17 cellular contexts compared by ENCODE assay signal in genomic region chr2:42340045-42340937, GRCh38. TPM values are rescaled to one million over a fixed set of nuclear protein-coding genes. Genes with fewer than 3 reads are reported as not detected.
DNase-seq lines count a peak whose midpoint lies in the region; ATAC-seq, FAIRE-seq and TF ChIP-seq lines count a peak whose summit lies in the region.
"Had no signal": no experiment of that assay in that cellular context is flagged by ENCODE, and none has a peak within 500 bp of the region (broad histone marks: within the 10 kb centered on the region; RNA-seq: fewer than 3 reads in every experiment).

No MANE protein-coding gene starts in this region.

- peaks cover 43% of the 10 kb centered on the region for H3K36me3 Mint-ChIP-seq in activated T-helper 1 cell treated with anti-CD3 and anti-CD28 coated beads, Interleukin-12 subunit alpha, Interleukin-12 subunit beta, Interleukin-2, Interleukin-4 antibody, amounts not matched to agents 30 ng/mL and 10 ng/mL and 1 ng/mL, durations not matched to agents 14 hours and 24 hours and 36 hours (ENCODE audit: low read depth)
- H3K36me3 Mint-ChIP-seq in naive thymus-derived CD4-positive, alpha-beta T cell, result peaks cover 31 to 71% (median 54%) of the 10 kb centered on the region in 5 donors

- no peak overlapping the region for H3K9ac ChIP-seq in HepG2 (ENCODE audit: insufficient read depth, low read depth, low read length)

- no peaks in the 10 kb centered on the region for H3K9me3 Mint-ChIP-seq in activated T-helper 1 cell treated with anti-CD3 and anti-CD28 coated beads, Interleukin-12 subunit alpha, Interleukin-12 subunit beta, Interleukin-2, Interleukin-4 antibody, amounts not matched to agents 30 ng/mL and 10 ng/mL and 1 ng/mL, durations not matched to agents 14 hours and 24 hours and 36 hours
- peaks cover 0 to 40% (median 10%) of the 10 kb centered on the region in 11 donors for H3K9me3 Mint-ChIP-seq in naive thymus-derived CD4-positive, alpha-beta T cell

- H3K4me1 ChIP-seq in HepG2 (ENCODE audit: insufficient read depth, low read length), result peaks cover 30% of the 10 kb centered on the region
- H3K4me1 ChIP-seq in right lobe of liver, result peaks cover 0 to 15% (median 2%) of the 10 kb centered on the region in 4 donors
- no peaks in the 10 kb centered on the region for H3K4me1 ChIP-seq in naive thymus-derived CD4-positive, alpha-beta T cell (ENCODE audit: control insufficient read depth in 2 of 2, insufficient read depth in 2 of 2, low read length in 2 of 2)

- H3K9me3 ChIP-seq in HepG2 (ENCODE audit: low read length) (no peaks in the 10 kb centered on the region), right lobe of liver (no peaks in the 10 kb centered on the region)
- no peaks in the 10 kb centered on the region for H3K9me3 ChIP-seq in naive thymus-derived CD4-positive, alpha-beta T cell (ENCODE audit: control insufficient read depth in 2 of 3, low read length in 3 of 3)
- H3K9me3 ChIP-seq: ovary, vagina had no signal

- peaks cover 10% of the 10 kb centered on the region for H3K79me2 ChIP-seq in HepG2 (ENCODE audit: insufficient read depth, low read length)

- CTCF ChIA-PET in HepG2 (lab: Yijun Ruan, JAX; ENCODE audit: low intra/inter-chr PET ratio, low total read pairs), result no interaction called here
- CTCF ChIA-PET in naive thymus-derived CD4-positive, alpha-beta T cell (lab: Charles Lee), result no interaction called here
- CTCF ChIA-PET in GM10248 (lab: Yijun Ruan, JAX), result no interaction called here

- no peak overlapping the region for H3K4me3 Mint-ChIP-seq in activated T-helper 1 cell treated with anti-CD3 and anti-CD28 coated beads, Interleukin-12 subunit alpha, Interleukin-12 subunit beta, Interleukin-2, Interleukin-4 antibody, amounts not matched to agents 30 ng/mL and 10 ng/mL and 1 ng/mL, durations not matched to agents 14 hours and 24 hours and 36 hours
- H3K4me3 Mint-ChIP-seq in naive thymus-derived CD4-positive, alpha-beta T cell, result peak overlapping the region in 2 of 10 donors; percentile 16 to 36

- TF ChIP-seq EP300 in HepG2 (IDR thresholded peaks at IDR 0.05; ENCODE audit: low read depth in 2 of 2, low read length in 2 of 2), result no peak
- no peak for TF ChIP-seq EP300 in HepG2 (CRISPR knock-in tag; IDR thresholded peaks at IDR 0.05; ENCODE audit: borderline replicate concordance)

- in situ Hi-C loops in HepG2 (cut with HindIII; ENCODE audit: extremely low pct_ligation_motif_present, low pct_unique_long_range_greater_than_20kb), result no loop called here

- no peaks in the 10 kb centered on the region for H3K27me3 ChIP-seq in HepG2 (ENCODE audit: control insufficient read depth in 1 of 2, insufficient read depth in 2 of 2, low read length in 2 of 2)
- no peaks in the 10 kb centered on the region for H3K27me3 ChIP-seq in right lobe of liver
- no peaks in the 10 kb centered on the region for H3K27me3 ChIP-seq in naive thymus-derived CD4-positive, alpha-beta T cell (ENCODE audit: control insufficient read depth in 2 of 2, insufficient read depth in 2 of 2, low read length in 2 of 2)
- H3K27me3 ChIP-seq: ovary, vagina had no signal

- no peak overlapping the region for H2AFZ ChIP-seq in HepG2 (ENCODE audit: low read length)

- H3K4me1 Mint-ChIP-seq in activated T-helper 1 cell treated with anti-CD3 and anti-CD28 coated beads, Interleukin-12 subunit alpha, Interleukin-12 subunit beta, Interleukin-2, Interleukin-4 antibody, amounts not matched to agents 30 ng/mL and 10 ng/mL and 1 ng/mL, durations not matched to agents 14 hours and 24 hours and 36 hours (ENCODE audit: low read depth), result peaks cover 39% of the 10 kb centered on the region
- peaks cover 18 to 51% (median 31%) of the 10 kb centered on the region in 7 donors for H3K4me1 Mint-ChIP-seq in naive thymus-derived CD4-positive, alpha-beta T cell

- H4K20me1 ChIP-seq in HepG2 (ENCODE audit: insufficient read depth, low read length), result peaks cover 52% of the 10 kb centered on the region

- TF ChIP-seq POLR2A in HepG2 (IDR thresholded peaks at IDR 0.05; ENCODE audit: insufficient read depth in 1 of 2, low read depth in 2 of 2, low read length in 2 of 2), result peak in 1 of 2 experiments; percentile 15; a peak in 3 of 4 replicates
- TF ChIP-seq POLR2A in right lobe of liver (IDR thresholded peaks at IDR 0.05), result no peak

- peaks cover under 1 to 5% of the 10 kb centered on the region in 2 experiments; a peak in 4 of 5 replicates for H3K36me3 ChIP-seq in HepG2 (replicated peaks in 1 of 2; ENCODE audit: control insufficient read depth in 1 of 2, insufficient read depth in 2 of 2, low read length in 2 of 2)
- peaks cover 0 to 2% (median 0%) of the 10 kb centered on the region in 4 donors for H3K36me3 ChIP-seq in right lobe of liver
- H3K36me3 ChIP-seq in naive thymus-derived CD4-positive, alpha-beta T cell (ENCODE audit: control insufficient read depth in 2 of 3, insufficient read depth in 3 of 3, low read length in 3 of 3), result peaks cover 0 to 48% (median 0%) of the 10 kb centered on the region in 3 experiments
- H3K36me3 ChIP-seq: ovary had no signal

- H3K4me2 ChIP-seq in HepG2 (ENCODE audit: low read depth, low read length), result no peak overlapping the region

- H3K27ac ChIP-seq in HepG2 (ENCODE audit: extremely low read length, insufficient read depth, low read length), result no peak overlapping the region
- no peak overlapping the region for H3K27ac ChIP-seq in right lobe of liver
- no peak overlapping the region for H3K27ac ChIP-seq in naive thymus-derived CD4-positive, alpha-beta T cell (ENCODE audit: low read depth, low read length)
- H3K27ac ChIP-seq: ovary, vagina had no signal

- intact Hi-C loops in HepG2 (cut with micrococcal nuclease; ENCODE audit: unreplicated experiment), result no loop called here
- intact Hi-C loops in right lobe of liver (cut with DNase I), result no loop called here
- intact Hi-C loops in activated T-helper 1 cell treated with anti-CD3 and anti-CD28 coated beads, Interleukin-12 subunit alpha, Interleukin-12 subunit beta, Interleukin-2, Interleukin-4 antibody, amounts not matched to agents 30 ng/mL and 10 ng/mL and 1 ng/mL, durations not matched to agents 14 hours and 24 hours and 36 hours (cut with micrococcal nuclease), result no loop called here
- intact Hi-C loops in naive thymus-derived CD4-positive, alpha-beta T cell (cut with micrococcal nuclease), result no loop called here

- H3K4me3 ChIP-seq in HepG2 (replicated peaks in 1 of 3; ENCODE audit: insufficient read depth in 1 of 3, low read depth in 2 of 3, low read length in 3 of 3) (no peak overlapping the region), right lobe of liver (no peak overlapping the region)
- no peak overlapping the region for H3K4me3 ChIP-seq in naive thymus-derived CD4-positive, alpha-beta T cell (ENCODE audit: low read length)
- H3K4me3 ChIP-seq: ovary, vagina had no signal

- WGBS in HepG2 (ENCODE audit: low lambda C conversion rate), result 88% methylated on average over 23 of the region's 23 CpGs
- WGBS in right lobe of liver (ENCODE audit: insufficient coverage, low coverage, low lambda C conversion rate, missing lambda C conversion rate), result 93% methylated on average over 16 of the region's 23 CpGs

- TF ChIP-seq RAD21 in HepG2 (CRISPR knock-in tag; IDR thresholded peaks at IDR 0.05), result no peak

- ATAC-seq in HepG2, result peak; percentile 2
- no peak for ATAC-seq in right lobe of liver
- ATAC-seq in naive thymus-derived CD4-positive, alpha-beta T cell, result no peak
- no peak for ATAC-seq in GM21576 (IDR thresholded peaks at IDR 0.05; ENCODE audit: unreplicated experiment)

- no peak for TF ChIP-seq CTCF in HepG2 (CRISPR knock-in tag; IDR thresholded peaks at IDR 0.05)
- no peak for TF ChIP-seq CTCF in right lobe of liver (IDR thresholded peaks at IDR 0.05)
- TF ChIP-seq CTCF in GM10248 (IDR thresholded peaks at IDR 0.05; ENCODE audit: control extremely low read depth, extremely low read depth, low read depth, missing control alignments), result no peak

- FAIRE-seq in HepG2 (lab: Jason Lieb, UNC), result no peak
- FAIRE-seq: GM18507, small intestine had no signal

- H3K27me3 Mint-ChIP-seq in activated T-helper 1 cell treated with anti-CD3 and anti-CD28 coated beads, Interleukin-12 subunit alpha, Interleukin-12 subunit beta, Interleukin-2, Interleukin-4 antibody, amounts not matched to agents 30 ng/mL and 10 ng/mL and 1 ng/mL, durations not matched to agents 14 hours and 24 hours and 36 hours (ENCODE audit: insufficient read depth), result no peaks in the 10 kb centered on the region
- no peaks in the 10 kb centered on the region for H3K27me3 Mint-ChIP-seq in naive thymus-derived CD4-positive, alpha-beta T cell

- DNase-seq in HepG2 (ENCODE audit: low spot score) (no peak), right lobe of liver (no peak), GM10248 (ENCODE audit: extremely low spot score) (no peak), NOMO-1 treated with DMSO at 0.1 percent for 48 hours (lab: John Stamatoyannopoulos, UW; ENCODE audit: unreplicated experiment) (no peak)
- DNase-seq in activated T-helper 1 cell treated with anti-CD3 and anti-CD28 coated beads, Interleukin-12 subunit alpha, Interleukin-12 subunit beta, Interleukin-2, Interleukin-4 antibody, amounts not matched to agents 30 ng/mL and 10 ng/mL and 1 ng/mL, durations not matched to agents 14 hours and 24 hours and 36 hours (ENCODE audit: low spot score), result no peak
- DNase-seq in naive thymus-derived CD4-positive, alpha-beta T cell, result no peak
- no peak for DNase-seq in effector CD4-positive, alpha-beta T cell
- DNase-seq: DMS53; NCI-H345; NK-92 treated with Interleukin-12 subunit alpha and Interleukin-12 subunit beta, amount 100 ng/mL, for 24 hours; ovary; Right ventricle myocardium superior; small intestine; stimulated activated naive CD4-positive, alpha-beta T cell had no signal

- BruUV-seq in HepG2 (replicated peaks; lab: Mats Ljungman, UMichigan), result no TSS peak

- POLR2A ChIA-PET in HepG2 (lab: Yijun Ruan, JAX) (no interaction called here), GM10248 (lab: Yijun Ruan, JAX) (no interaction called here)
- POLR2A ChIA-PET in naive thymus-derived CD4-positive, alpha-beta T cell (lab: Charles Lee), result interaction anchor here (0.6 kb wide), 1 partner anchor 820 kb away, joined by 3 read pairs; no protein-coding TSS in a partner anchor

- peak overlapping the region; percentile 47 for H3K27ac Mint-ChIP-seq in activated T-helper 1 cell treated with anti-CD3 and anti-CD28 coated beads, Interleukin-12 subunit alpha, Interleukin-12 subunit beta, Interleukin-2, Interleukin-4 antibody, amounts not matched to agents 30 ng/mL and 10 ng/mL and 1 ng/mL, durations not matched to agents 14 hours and 24 hours and 36 hours
- peak overlapping the region; percentile 14 to 92 (median 69) for H3K27ac Mint-ChIP-seq in naive thymus-derived CD4-positive, alpha-beta T cell

RNA-seq across cellular contexts. Expression of gene COX7A2L, which starts 20.7 kb away (rescaled TPM):
- total RNA-seq in HepG2 (2016; rRNA removed; fragmentation: Illumina TruSeq; extraction: Trizol), result 201 and 272 TPM in 2 replicates
- total RNA-seq in HepG2 (2016; cell fraction: cytosol; rRNA removed; fragmentation: Illumina TruSeq; extraction: Trizol; ENCODE audit: low read depth), result 111 and 117 TPM in 2 replicates
- total RNA-seq in HepG2 (2016; cell fraction: insoluble cytoplasmic fraction; rRNA removed; fragmentation: Illumina TruSeq; extraction: Trizol), result 197 and 297 TPM in 2 replicates
- total RNA-seq in HepG2 (2016; cell fraction: membrane; rRNA removed; fragmentation: Illumina TruSeq; extraction: Trizol), result 232 and 238 TPM in 2 replicates
- total RNA-seq in HepG2 (2016; cell fraction: nucleus; rRNA removed; fragmentation: Illumina TruSeq; extraction: Trizol), result 71.7 and 82.5 TPM in 2 replicates
- 122 and 155 TPM in 2 replicates for polyA plus RNA-seq in HepG2 (2011; rRNA removed)
- 137 and 167 TPM in 2 replicates for polyA plus RNA-seq in HepG2 (2011; cell fraction: cytosol; rRNA removed)
- 30.5 and 38.2 TPM in 2 replicates for polyA plus RNA-seq in HepG2 (2011; cell fraction: nucleus; rRNA removed)
- polyA plus RNA-seq in HepG2 (2012), result 187 and 191 TPM in 2 replicates
- 119 TPM in 2 replicates for polyA plus RNA-seq in HepG2 (2016; cell fraction: cytosol; fragmentation: Illumina TruSeq; extraction: Trizol; ENCODE audit: low read depth)
- 279 and 314 TPM in 2 replicates for polyA plus RNA-seq in HepG2 (2016; cell fraction: insoluble cytoplasmic fraction; fragmentation: Illumina TruSeq; extraction: Trizol; ENCODE audit: low read depth)
- 211 and 215 TPM in 2 replicates for polyA plus RNA-seq in HepG2 (2016; cell fraction: membrane; fragmentation: Illumina TruSeq; extraction: Trizol; ENCODE audit: low read depth)
- 118 and 123 TPM in 2 replicates for polyA plus RNA-seq in HepG2 (2016; cell fraction: nucleus; fragmentation: Illumina TruSeq; extraction: Trizol; ENCODE audit: insufficient read depth, low read depth)
- 66.1 and 73.1 TPM in 2 replicates for polyA minus RNA-seq in HepG2 (2011; rRNA and poly(A)+ RNA removed; ENCODE audit: low replicate concordance)
- 41.1 and 44.7 TPM in 2 replicates for polyA minus RNA-seq in HepG2 (2011; cell fraction: cytosol; rRNA and poly(A)+ RNA removed)
- polyA minus RNA-seq in HepG2 (2011; cell fraction: nucleus; rRNA and poly(A)+ RNA removed), result 22.7 and 28.1 TPM in 2 replicates
- total RNA-seq in right lobe of liver, result 10 to 100 TPM; 37.5 to 97.0 (median 57.6) TPM
- total RNA-seq in activated T-helper 1 cell treated with anti-CD3 and anti-CD28 coated beads, Interleukin-12 subunit alpha, Interleukin-12 subunit beta, Interleukin-2, Interleukin-4 antibody, amounts not matched to agents 30 ng/mL and 10 ng/mL and 1 ng/mL, durations not matched to agents 14 hours and 24 hours and 36 hours, result 83.3 and 84.7 TPM in 2 replicates
- 10 to 100 TPM; 57.3 to 87.7 (median 81.5) TPM for total RNA-seq in naive thymus-derived CD4-positive, alpha-beta T cell
- polyA plus RNA-seq in naive thymus-derived CD4-positive, alpha-beta T cell, result 100 to 1,000 TPM; 137 to 204 TPM
